In the genomic region with DNA sequence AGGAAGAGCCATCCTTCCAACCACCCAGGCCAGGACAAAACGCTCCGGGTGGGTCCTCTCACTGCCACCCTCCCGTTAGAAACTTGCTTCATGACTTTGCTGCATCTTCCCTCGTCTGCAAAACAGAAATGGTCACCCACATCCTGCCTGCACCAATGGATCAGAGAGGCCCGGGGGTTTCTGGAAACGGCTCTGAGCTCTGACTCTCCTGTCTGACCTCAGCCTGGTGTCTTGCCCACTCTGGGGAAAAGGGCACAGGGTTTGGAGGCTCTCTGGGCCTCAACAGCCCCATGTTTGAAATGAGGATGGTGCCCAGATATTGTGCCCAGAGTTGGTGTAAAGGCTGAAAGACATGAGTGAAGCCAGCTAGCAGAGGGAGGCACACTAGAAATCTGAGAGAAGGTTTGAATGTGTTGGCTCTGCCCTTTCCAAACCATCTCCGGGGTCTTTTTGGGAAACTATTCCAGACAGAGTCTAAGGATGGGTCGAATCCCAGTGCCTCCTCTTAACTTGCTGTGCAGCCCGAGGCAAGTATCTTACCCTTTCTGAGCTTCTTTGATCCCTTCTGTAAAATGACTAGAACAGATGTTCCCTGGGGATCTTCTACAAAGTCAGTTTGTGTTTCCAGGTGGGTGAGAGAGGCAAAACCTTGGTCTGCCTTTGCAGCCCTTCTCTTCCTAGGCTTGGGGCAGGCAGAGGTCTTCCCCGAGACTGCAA, we compare ENCODE assay signal across 17 cellular contexts. TPM values are rescaled to one million over a fixed set of nuclear protein-coding genes. Genes with fewer than 3 reads are reported as not detected.
A peak's percentile ranks its signal among the peaks of the same experiment; 100 is the strongest.
DNase-seq lines count a peak whose midpoint lies in the region; ATAC-seq and TF ChIP-seq lines count a peak whose summit lies in the region.
"Had no signal": no experiment of that assay in that cellular context is flagged by ENCODE, and none has a peak within 500 bp of the region (broad histone marks: within the 10 kb centered on the region; RNA-seq: fewer than 3 reads in every experiment).

No MANE protein-coding gene starts in this region.

- peak overlapping the region; percentile 52 for H3K27ac ChIP-seq in RWPE1
- H3K27ac ChIP-seq: PC-9, SJSA1 had no signal

- peaks cover 17% of the 10 kb centered on the region for H3K4me1 Mint-ChIP-seq in activated naive CD8-positive, alpha-beta T cell treated with anti-CD3 and anti-CD28 coated beads, Interleukin-2, amount 10 ng/mL, durations not matched to agents 7 days and 5 days
- peaks cover 2% of the 10 kb centered on the region for H3K4me1 Mint-ChIP-seq in activated naive CD8-positive, alpha-beta T cell treated with anti-CD3 and anti-CD28 coated beads for 36 hours
- no peaks in the 10 kb centered on the region for H3K4me1 Mint-ChIP-seq in chondrocyte (ENCODE audit: low read depth)
- no peaks in the 10 kb centered on the region for H3K4me1 Mint-ChIP-seq in osteocyte (ENCODE audit: unreplicated experiment)

- no peaks in the 10 kb centered on the region for H3K36me3 Mint-ChIP-seq in activated naive CD8-positive, alpha-beta T cell treated with anti-CD3 and anti-CD28 coated beads, Interleukin-2, amount 10 ng/mL, durations not matched to agents 7 days and 5 days
- H3K36me3 Mint-ChIP-seq in activated naive CD8-positive, alpha-beta T cell treated with anti-CD3 and anti-CD28 coated beads for 36 hours = no peaks in the 10 kb centered on the region
- H3K36me3 Mint-ChIP-seq in chondrocyte (ENCODE audit: low read depth) = peaks cover 15% of the 10 kb centered on the region
- H3K36me3 Mint-ChIP-seq in osteocyte (ENCODE audit: unreplicated experiment) = no peaks in the 10 kb centered on the region

- TF ChIP-seq CTCF in RWPE1 (conservative IDR thresholded peaks at IDR 0.05; ENCODE audit: low read depth) (no peak), chondrocyte (IDR thresholded peaks at IDR 0.05) (no peak), osteocyte (IDR thresholded peaks at IDR 0.05) (no peak)

- H3K27ac Mint-ChIP-seq in activated naive CD8-positive, alpha-beta T cell treated with anti-CD3 and anti-CD28 coated beads, Interleukin-2, amount 10 ng/mL, durations not matched to agents 7 days and 5 days = peak overlapping the region; percentile 15
- H3K27ac Mint-ChIP-seq in activated naive CD8-positive, alpha-beta T cell treated with anti-CD3 and anti-CD28 coated beads for 36 hours = no peak overlapping the region
- H3K27ac Mint-ChIP-seq in chondrocyte (ENCODE audit: unreplicated experiment) (no peak overlapping the region), osteocyte (ENCODE audit: unreplicated experiment) (no peak overlapping the region)

- H3K9me3 Mint-ChIP-seq in activated naive CD8-positive, alpha-beta T cell treated with anti-CD3 and anti-CD28 coated beads, Interleukin-2, amount 10 ng/mL, durations not matched to agents 7 days and 5 days = no peaks in the 10 kb centered on the region
- H3K9me3 Mint-ChIP-seq in activated naive CD8-positive, alpha-beta T cell treated with anti-CD3 and anti-CD28 coated beads for 36 hours = no peaks in the 10 kb centered on the region
- H3K9me3 Mint-ChIP-seq in chondrocyte (ENCODE audit: low read depth) (no peaks in the 10 kb centered on the region), osteocyte (ENCODE audit: unreplicated experiment) (no peaks in the 10 kb centered on the region)
- H3K9me3 Mint-ChIP-seq: CD8-positive, alpha-beta memory T cell had no signal

- POLR2A ChIA-PET in activated naive CD8-positive, alpha-beta T cell treated with anti-CD3 and anti-CD28 coated beads, Interleukin-2, amount 10 ng/mL, durations not matched to agents 7 days and 5 days (lab: Charles Lee) = interaction anchor here (0.6 to 0.8 kb wide), 2 partner anchors 14 to 120 kb away, joined by 3 read pairs; no protein-coding TSS in a partner anchor
- POLR2A ChIA-PET in RWPE1 (lab: Yijun Ruan, JAX; ENCODE audit: low non-redundant PET) = no interaction called here

- no peak overlapping the region for H3K4me3 Mint-ChIP-seq in activated naive CD8-positive, alpha-beta T cell treated with anti-CD3 and anti-CD28 coated beads, Interleukin-2, amount 10 ng/mL, durations not matched to agents 7 days and 5 days
- H3K4me3 Mint-ChIP-seq in activated naive CD8-positive, alpha-beta T cell treated with anti-CD3 and anti-CD28 coated beads for 36 hours = no peak overlapping the region
- no peak overlapping the region for H3K4me3 Mint-ChIP-seq in chondrocyte (ENCODE audit: unreplicated experiment)
- H3K4me3 Mint-ChIP-seq in osteocyte (ENCODE audit: unreplicated experiment) = no peak overlapping the region
- H3K4me3 Mint-ChIP-seq: CD8-positive, alpha-beta memory T cell had no signal

- in situ Hi-C loops in G401 (cut with HindIII; ENCODE audit: low sequenced_read_pairs) = no loop called here

- no peaks in the 10 kb centered on the region for H3K27me3 Mint-ChIP-seq in activated naive CD8-positive, alpha-beta T cell treated with anti-CD3 and anti-CD28 coated beads, Interleukin-2, amount 10 ng/mL, durations not matched to agents 7 days and 5 days
- no peaks in the 10 kb centered on the region for H3K27me3 Mint-ChIP-seq in activated naive CD8-positive, alpha-beta T cell treated with anti-CD3 and anti-CD28 coated beads for 36 hours
- no peaks in the 10 kb centered on the region for H3K27me3 Mint-ChIP-seq in chondrocyte (ENCODE audit: low read depth)
- peaks cover 3% of the 10 kb centered on the region for H3K27me3 Mint-ChIP-seq in osteocyte (ENCODE audit: unreplicated experiment)
- H3K27me3 Mint-ChIP-seq: CD8-positive, alpha-beta memory T cell had no signal

- CTCF ChIA-PET in RWPE1 (lab: Yijun Ruan, JAX) = interaction anchor here (0.6 to 1.4 kb wide), 9 partner anchors 11 to 667 kb away, joined by 3 to 9 read pairs (median 3); no protein-coding TSS in a partner anchor

- no peak for DNase-seq in activated naive CD8-positive, alpha-beta T cell treated with anti-CD3 and anti-CD28 coated beads, Interleukin-2, amount 10 ng/mL, durations not matched to agents 7 days and 5 days
- no peak for DNase-seq in activated naive CD8-positive, alpha-beta T cell treated with anti-CD3 and anti-CD28 coated beads for 36 hours
- DNase-seq in RWPE1 (ENCODE audit: low spot score) (no peak), chondrocyte (ENCODE audit: low spot score) (peak; percentile 28), G401 (ENCODE audit: low spot score) (no peak), putamen (ENCODE audit: low spot score) (no peak), osteocyte (ENCODE audit: extremely low spot score, unreplicated experiment) (no peak)
- no peak for DNase-seq in stimulated activated naive CD4-positive, alpha-beta T cell treated with Interleukin-2 at 50 U/mL for 16 hours (lab: John Stamatoyannopoulos, UW)
- DNase-seq: DMS 273 treated with DMSO at 0.1 percent for 48 hours, GDM1, NCI-H187 treated with DMSO at 0.1 percent for 48 hours, NCI-H226 had no signal

- peak; percentile 62 for ATAC-seq in activated naive CD8-positive, alpha-beta T cell treated with anti-CD3 and anti-CD28 coated beads, Interleukin-2, amount 10 ng/mL, durations not matched to agents 7 days and 5 days (ENCODE audit: low read depth)

RNA-seq across cellular contexts. Expression of gene CRYBB3, which starts 2.1 kb away (rescaled TPM):
- total RNA-seq in activated naive CD8-positive, alpha-beta T cell treated with anti-CD3 and anti-CD28 coated beads, Interleukin-2, amount 10 ng/mL, durations not matched to agents 7 days and 5 days = under 1 TPM; 0.71 to 0.72 TPM
- under 1 TPM; 0.26 to 0.35 TPM for total RNA-seq in activated naive CD8-positive, alpha-beta T cell treated with anti-CD3 and anti-CD28 coated beads for 36 hours
- total RNA-seq in chondrocyte (not detected in 3 replicates), osteocyte (not detected in 2 replicates)
- total RNA-seq in G401 (2014; rRNA removed; shearing (Covaris generic)) = not detected in 2 replicates
- total RNA-seq: A172, M059J, SJSA1 had no signal

RNA-seq across cellular contexts. Expression of gene CRYBB2, which starts 17.7 kb away (rescaled TPM):
- total RNA-seq in activated naive CD8-positive, alpha-beta T cell treated with anti-CD3 and anti-CD28 coated beads, Interleukin-2, amount 10 ng/mL, durations not matched to agents 7 days and 5 days = not detected
- not detected for total RNA-seq in activated naive CD8-positive, alpha-beta T cell treated with anti-CD3 and anti-CD28 coated beads for 36 hours
- not detected in 3 replicates for total RNA-seq in chondrocyte
- total RNA-seq in G401 (2014; rRNA removed; shearing (Covaris generic)) = 0.86 TPM in 1 of 2 replicates, not detected in the other
- not detected in 2 replicates for total RNA-seq in osteocyte
- total RNA-seq: A172; CD8-positive, alpha-beta memory T cell had no signal
